In genomic region chr14:57692671-57693070, GRCh38 we compare ENCODE assay signal across 7 cellular contexts.
DNase-seq lines count a peak whose midpoint lies in the region; ATAC-seq and TF ChIP-seq lines count a peak whose summit lies in the region.

No MANE protein-coding gene starts in this region.

- H3K27me3 ChIP-seq in body of pancreas (no peaks in the 10 kb centered on the region), neural cell (ENCODE audit: insufficient read depth, low read depth, low read length) (no peaks in the 10 kb centered on the region)

- H3K4me1 ChIP-seq in body of pancreas = no peaks in the 10 kb centered on the region

- H3K4me1 Mint-ChIP-seq in activated T-cell treated with anti-CD3 and anti-CD28 coated beads, Interleukin-2, amount 50 U/mL, for 4 hours (ENCODE audit: low read depth) = no peaks in the 10 kb centered on the region

- H3K4me2 ChIP-seq in neural cell (ENCODE audit: low read length) = no peak overlapping the region

- no peak overlapping the region for H3K27ac ChIP-seq in body of pancreas
- H3K27ac ChIP-seq in neural cell (ENCODE audit: low read length) = no peak overlapping the region

- no peak overlapping the region for H3K4me3 Mint-ChIP-seq in activated T-cell treated with anti-CD3 and anti-CD28 coated beads, Interleukin-2, amount 50 U/mL, for 4 hours

- no peak for TF ChIP-seq EP300 in neural cell (conservative IDR thresholded peaks at IDR 0.05; ENCODE audit: poor library complexity, severe bottlenecking)

- H3K9me3 Mint-ChIP-seq in activated T-cell treated with anti-CD3 and anti-CD28 coated beads, Interleukin-2, amount 50 U/mL, for 4 hours = peaks cover 4% of the 10 kb centered on the region

- no peaks in the 10 kb centered on the region for H3K9me2 ChIP-seq in neural cell (ENCODE audit: insufficient read depth, low read length)

- intact Hi-C loops in body of pancreas (cut with DNase I) = no loop called here

- H3K4me3 ChIP-seq in GM12865 (ENCODE audit: low read depth, low read length) = no peak overlapping the region
- no peak overlapping the region for H3K4me3 ChIP-seq in NB4 (ENCODE audit: low read depth, low read length)
- no peak overlapping the region for H3K4me3 ChIP-seq in body of pancreas
- no peak overlapping the region for H3K4me3 ChIP-seq in neural cell (ENCODE audit: low read length)

- no peaks in the 10 kb centered on the region for H3K36me3 ChIP-seq in body of pancreas (replicated peaks in 1 of 2; ENCODE audit: insufficient read depth in 1 of 2, low read depth in 2 of 2)
- no peaks in the 10 kb centered on the region for H3K36me3 ChIP-seq in neural cell (ENCODE audit: insufficient read depth, low read length)

- H3K36me3 Mint-ChIP-seq in activated T-cell treated with anti-CD3 and anti-CD28 coated beads, Interleukin-2, amount 50 U/mL, for 4 hours (ENCODE audit: insufficient read depth) = no peaks in the 10 kb centered on the region

- no peaks in the 10 kb centered on the region for H3F3A ChIP-seq in neural cell (ENCODE audit: insufficient read depth, low read length, poor library complexity, severe bottlenecking)

- H3K9ac ChIP-seq in neural cell (ENCODE audit: low read length) = no peak overlapping the region

- TF ChIP-seq POLR2A in NB4 (IDR thresholded peaks at IDR 0.05; ENCODE audit: extremely low read depth, insufficient read length) (no peak), body of pancreas (IDR thresholded peaks at IDR 0.05) (no peak)

- TF ChIP-seq CTCF in GM12865 (IDR thresholded peaks at IDR 0.05; ENCODE audit: insufficient read depth, low read depth, low read length, missing control alignments) = peak; percentile 45
- peak; percentile 45 for TF ChIP-seq CTCF in NB4 (IDR thresholded peaks at IDR 0.05; ENCODE audit: low read depth, low read length)
- TF ChIP-seq CTCF in body of pancreas (IDR thresholded peaks at IDR 0.05) = peak in 6 of 7 experiments; percentile 6 to 50 (median 36)
- TF ChIP-seq CTCF in neural cell (IDR thresholded peaks at IDR 0.05; ENCODE audit: poor library complexity, severe bottlenecking) = peak; percentile 26

- no peaks in the 10 kb centered on the region for H3K27me3 Mint-ChIP-seq in activated T-cell treated with anti-CD3 and anti-CD28 coated beads, Interleukin-2, amount 50 U/mL, for 4 hours (ENCODE audit: low read depth)

- peak; percentile 15 for TF ChIP-seq RAD21 in neural cell (conservative IDR thresholded peaks at IDR 0.05)

- H3K79me2 ChIP-seq in neural cell (replicated peaks; ENCODE audit: insufficient read depth, low read length) = no peaks in the 10 kb centered on the region

- DNase-seq in GM12865 (ENCODE audit: low read depth) (peak; percentile 58), NB4 (ENCODE audit: low read depth) (peak; percentile 47), body of pancreas (no peak), NCI-H2107 treated with DMSO at 0.1 percent for 48 hours (lab: John Stamatoyannopoulos, UW; ENCODE audit: unreplicated experiment) (no peak)
- DNase-seq in activated T-cell treated with anti-CD3 and anti-CD28 coated beads, Interleukin-2, amount 50 U/mL, for 4 hours = no peak

- no peak overlapping the region for H2AFZ ChIP-seq in neural cell (ENCODE audit: low read depth, low read length)

- no peaks in the 10 kb centered on the region for H3K9me3 ChIP-seq in body of pancreas
- H3K9me3 ChIP-seq in neural cell (ENCODE audit: low read length) = no peaks in the 10 kb centered on the region

- ATAC-seq in body of pancreas (no peak), GM19351 (IDR thresholded peaks at IDR 0.05; ENCODE audit: unreplicated experiment) (no peak)
- ATAC-seq in activated T-cell treated with anti-CD3 and anti-CD28 coated beads, Interleukin-2, amount 50 U/mL, for 4 hours = no peak

- no peaks in the 10 kb centered on the region for H4K20me1 ChIP-seq in neural cell (ENCODE audit: insufficient read depth)

TF ChIP-seq in neural cell, 6 proteins besides CTCF, POLR2A, EP300 and RAD21:
- TF ChIP-seq, protein P1, sequence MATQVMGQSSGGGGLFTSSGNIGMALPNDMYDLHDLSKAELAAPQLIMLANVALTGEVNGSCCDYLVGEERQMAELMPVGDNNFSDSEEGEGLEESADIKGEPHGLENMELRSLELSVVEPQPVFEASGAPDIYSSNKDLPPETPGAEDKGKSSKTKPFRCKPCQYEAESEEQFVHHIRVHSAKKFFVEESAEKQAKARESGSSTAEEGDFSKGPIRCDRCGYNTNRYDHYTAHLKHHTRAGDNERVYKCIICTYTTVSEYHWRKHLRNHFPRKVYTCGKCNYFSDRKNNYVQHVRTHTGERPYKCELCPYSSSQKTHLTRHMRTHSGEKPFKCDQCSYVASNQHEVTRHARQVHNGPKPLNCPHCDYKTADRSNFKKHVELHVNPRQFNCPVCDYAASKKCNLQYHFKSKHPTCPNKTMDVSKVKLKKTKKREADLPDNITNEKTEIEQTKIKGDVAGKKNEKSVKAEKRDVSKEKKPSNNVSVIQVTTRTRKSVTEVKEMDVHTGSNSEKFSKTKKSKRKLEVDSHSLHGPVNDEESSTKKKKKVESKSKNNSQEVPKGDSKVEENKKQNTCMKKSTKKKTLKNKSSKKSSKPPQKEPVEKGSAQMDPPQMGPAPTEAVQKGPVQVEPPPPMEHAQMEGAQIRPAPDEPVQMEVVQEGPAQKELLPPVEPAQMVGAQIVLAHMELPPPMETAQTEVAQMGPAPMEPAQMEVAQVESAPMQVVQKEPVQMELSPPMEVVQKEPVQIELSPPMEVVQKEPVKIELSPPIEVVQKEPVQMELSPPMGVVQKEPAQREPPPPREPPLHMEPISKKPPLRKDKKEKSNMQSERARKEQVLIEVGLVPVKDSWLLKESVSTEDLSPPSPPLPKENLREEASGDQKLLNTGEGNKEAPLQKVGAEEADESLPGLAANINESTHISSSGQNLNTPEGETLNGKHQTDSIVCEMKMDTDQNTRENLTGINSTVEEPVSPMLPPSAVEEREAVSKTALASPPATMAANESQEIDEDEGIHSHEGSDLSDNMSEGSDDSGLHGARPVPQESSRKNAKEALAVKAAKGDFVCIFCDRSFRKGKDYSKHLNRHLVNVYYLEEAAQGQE (IDR thresholded peaks at IDR 0.05; ENCODE audit: borderline replicate concordance) = no peak
- no peak for TF ChIP-seq MXI1 (conservative IDR thresholded peaks at IDR 0.05; ENCODE audit: poor library complexity, severe bottlenecking)
- TF ChIP-seq SMC3 (conservative IDR thresholded peaks at IDR 0.05; ENCODE audit: poor library complexity) = no peak
- no peak for TF ChIP-seq TAF1 (IDR thresholded peaks at IDR 0.05; ENCODE audit: low read depth)
- no peak for TF ChIP-seq POLR2AphosphoS5 (IDR thresholded peaks at IDR 0.05)
- TF ChIP-seq EZH2 (IDR thresholded peaks at IDR 0.05; ENCODE audit: borderline replicate concordance, insufficient read depth, low read length, poor library complexity, severe bottlenecking) = no peak

Comparison
In these comparisons a context has a peak if more than half of its experiments do, and no peak if none do; other contexts are left out.
1. DNase-seq: peak in GM12865 (single experiment) and NB4 (single experiment); none in body of pancreas (0 of 4), activated T-cell treated with anti-CD3 and anti-CD28 coated beads, Interleukin-2, amount 50 U/mL, for 4 hours (single experiment) and NCI-H2107 treated with DMSO at 0.1 percent for 48 hours (single experiment).
2. Peak in every context shown above with its lines, with median percentiles within 50 percentile points of each other: CTCF ChIP-seq.